In genomic region chr17:39641883-39642282, GRCh38 we compare ENCODE assay signal across 17 cellular contexts. TPM values are rescaled to one million over a fixed set of nuclear protein-coding genes. Genes with fewer than 3 reads are reported as not detected.
"Had no signal": no experiment of that assay in that cellular context is flagged by ENCODE, and none has a peak within 500 bp of the region (broad histone marks: within the 10 kb centered on the region; RNA-seq: fewer than 3 reads in every experiment).

No MANE protein-coding gene starts in this region.

- H3K27ac Mint-ChIP-seq: activated CD4-positive, alpha-beta T cell treated with anti-CD3 and anti-CD28 coated beads, Interleukin-2, amount 10 ng/mL, durations not matched to agents 24 days and 14 days had no signal

- H3K27me3 Mint-ChIP-seq: activated CD4-positive, alpha-beta T cell treated with anti-CD3 and anti-CD28 coated beads, Interleukin-2, amount 10 ng/mL, durations not matched to agents 24 days and 14 days; stimulated activated naive CD8-positive, alpha-beta T cell treated with anti-CD3 and anti-CD28 coated beads, Interleukin-15, Interleukin-2, amounts not matched to agents 100 ng/mL and 50 ng/mL, for 24 hours had no signal

- H3K4me3 ChIP-seq: adrenal gland, skin epidermis, suprapubic skin had no signal

- H3K36me3 ChIP-seq: adrenal gland, suprapubic skin had no signal

- H3K4me3 Mint-ChIP-seq: activated CD4-positive, alpha-beta T cell treated with anti-CD3 and anti-CD28 coated beads, Interleukin-2, amount 10 ng/mL, durations not matched to agents 24 days and 14 days; stimulated activated naive CD8-positive, alpha-beta T cell treated with anti-CD3 and anti-CD28 coated beads, Interleukin-15, Interleukin-2, amounts not matched to agents 100 ng/mL and 50 ng/mL, for 24 hours had no signal

- H3K27me3 ChIP-seq: adrenal gland, suprapubic skin had no signal

- DNase-seq: activated CD4-positive, alpha-beta T cell treated with anti-CD3 and anti-CD28 coated beads, Interleukin-2, amount 10 ng/mL, durations not matched to agents 24 days and 14 days; activated CD4-positive, CD25-positive, alpha-beta regulatory T cell; activated naive CD4-positive, alpha-beta T cell treated with Interleukin-2 at 50 U/mL for 16 hours; caudate nucleus; islet precursor cell; retina; stimulated activated CD4-positive, alpha-beta T cell treated with anti-CD3 and anti-CD28 coated beads, Interleukin-15, amount 100 ng/mL, for 24 hours; stimulated activated CD4-positive, alpha-beta T cell treated with anti-CD3 and anti-CD28 coated beads, Interleukin-4, amount 100 ng/mL, for 24 hours; trophoblast cell had no signal

- H3K27ac ChIP-seq: skin epidermis, suprapubic skin had no signal

- H3K9me3 Mint-ChIP-seq: activated CD4-positive, alpha-beta T cell treated with anti-CD3 and anti-CD28 coated beads, Interleukin-2, amount 10 ng/mL, durations not matched to agents 24 days and 14 days; stimulated activated naive CD8-positive, alpha-beta T cell treated with anti-CD3 and anti-CD28 coated beads, Interleukin-15, Interleukin-2, amounts not matched to agents 100 ng/mL and 50 ng/mL, for 24 hours had no signal

- FAIRE-seq: colon had no signal

- H3K9me3 ChIP-seq: adrenal gland, suprapubic skin had no signal

- ATAC-seq: esophagus mucosa had no signal

RNA-seq across cellular contexts. Expression of gene PPP1R1B, which starts 15.1 kb away (rescaled TPM):
- total RNA-seq: activated CD4-positive, alpha-beta T cell treated with anti-CD3 and anti-CD28 coated beads, Interleukin-2, amount 10 ng/mL, durations not matched to agents 24 days and 14 days; lung microvascular endothelial cell; T-helper 2 cell treated with Interferon-gamma antibody and Interleukin-4, amounts not matched to agents 100 ng/mL and 5 ng/mL, for 36 hours had no signal

RNA-seq across cellular contexts. Expression of gene PNMT, which starts 26.4 kb away (rescaled TPM):
- total RNA-seq: activated CD4-positive, alpha-beta T cell treated with anti-CD3 and anti-CD28 coated beads, Interleukin-2, amount 10 ng/mL, durations not matched to agents 24 days and 14 days; T-helper 2 cell treated with Interferon-gamma antibody and Interleukin-4, amounts not matched to agents 100 ng/mL and 5 ng/mL, for 36 hours had no signal

RNA-seq across cellular contexts. Expression of gene NEUROD2, which starts 34.2 kb away (rescaled TPM):
- total RNA-seq: activated CD4-positive, alpha-beta T cell treated with anti-CD3 and anti-CD28 coated beads, Interleukin-2, amount 10 ng/mL, durations not matched to agents 24 days and 14 days; adrenal gland; esophagus mucosa; lung microvascular endothelial cell; suprapubic skin; T-helper 2 cell treated with Interferon-gamma antibody and Interleukin-4, amounts not matched to agents 100 ng/mL and 5 ng/mL, for 36 hours had no signal
